ENCODE assay signal across 1 cellular context in genomic region chr1:8539683-8540082, GRCh38.
TF ChIP-seq lines count a peak whose summit lies in the region.

No MANE protein-coding gene starts in this region.

TF ChIP-seq in HepG2, 621 proteins besides CTCF, POLR2A, EP300 and RAD21 (continued from another document):
- TF ChIP-seq AFF4 (CRISPR knock-in tag; IDR thresholded peaks at IDR 0.05) (no peak), ZNF234 (CRISPR knock-in tag; conservative IDR thresholded peaks at IDR 0.05) (no peak), HINFP (CRISPR knock-in tag; IDR thresholded peaks at IDR 0.05; ENCODE audit: low read depth) (no peak), ZFP36 (IDR thresholded peaks at IDR 0.05; ENCODE audit: borderline replicate concordance, low read depth, low read length, partially characterized antibody) (no peak), ZNF691 (CRISPR knock-in tag; IDR thresholded peaks at IDR 0.05; ENCODE audit: borderline replicate concordance, low read depth) (no peak), BHLHE40 (IDR thresholded peaks at IDR 0.05; ENCODE audit: low read length) (no peak), ZNF121 (CRISPR knock-in tag; IDR thresholded peaks at IDR 0.05) (no peak), MXD4 (CRISPR knock-in tag; IDR thresholded peaks at IDR 0.05) (no peak), ZNF562 (CRISPR knock-in tag; IDR thresholded peaks at IDR 0.05; ENCODE audit: borderline replicate concordance) (no peak), BRD4 (CRISPR knock-in tag; IDR thresholded peaks at IDR 0.05) (no peak), IRF1 (CRISPR knock-in tag; IDR thresholded peaks at IDR 0.05; ENCODE audit: low read depth) (no peak), HOXA9 (CRISPR knock-in tag; IDR thresholded peaks at IDR 0.05; ENCODE audit: borderline replicate concordance) (no peak)
